ENCODE assay signal across 16 cellular contexts in genomic region chr11:932435-932834, GRCh38. TPM values are rescaled to one million over a fixed set of nuclear protein-coding genes. Genes with fewer than 3 reads are reported as not detected.
DNase-seq lines count a peak whose midpoint lies in the region; ATAC-seq, FAIRE-seq and TF ChIP-seq lines count a peak whose summit lies in the region.
"Had no signal": no experiment of that assay in that cellular context is flagged by ENCODE, and none has a peak within 500 bp of the region (broad histone marks: within the 10 kb centered on the region; RNA-seq: fewer than 3 reads in every experiment).

No MANE protein-coding gene starts in this region.

- no peaks in the 10 kb centered on the region for H3K36me3 Mint-ChIP-seq in chondrocyte (ENCODE audit: low read depth)
- peaks cover 36% of the 10 kb centered on the region for H3K36me3 Mint-ChIP-seq in Caco-2 (ENCODE audit: insufficient read depth, unreplicated experiment)

- H3K4me1 ChIP-seq in kidney (ENCODE audit: control insufficient read depth in 1 of 2, insufficient read depth in 1 of 2, low read depth in 1 of 2, low read length in 2 of 2) (peaks cover 57 to 58% of the 10 kb centered on the region in 2 donors), skeletal muscle tissue (ENCODE audit: control insufficient read depth in 3 of 3, insufficient read depth in 3 of 3, low read length in 3 of 3) (peaks cover 30 to 38% (median 33%) of the 10 kb centered on the region in 3 donors), Caco-2 (peaks cover 21% of the 10 kb centered on the region)
- H3K4me1 ChIP-seq: BE2C had no signal

- no peaks in the 10 kb centered on the region for H3K27me3 Mint-ChIP-seq in chondrocyte (ENCODE audit: low read depth)
- H3K27me3 Mint-ChIP-seq in Caco-2 (ENCODE audit: insufficient read depth, unreplicated experiment): no peaks in the 10 kb centered on the region
- H3K27me3 Mint-ChIP-seq: activated naive CD4-positive, alpha-beta T cell treated with anti-CD3 and anti-CD28 coated beads, Interleukin-2, amount 10 ng/mL, durations not matched to agents 7 days and 5 days had no signal

- peak; percentile 47 for DNase-seq in EH (ENCODE audit: low read depth)
- DNase-seq in chondrocyte (ENCODE audit: low spot score): no peak
- no peak for DNase-seq in kidney
- DNase-seq in NK-92 (lab: John Stamatoyannopoulos, UW; ENCODE audit: unreplicated experiment): no peak
- DNase-seq in NCI-H2029 treated with DMSO at 0.1 percent for 48 hours (lab: John Stamatoyannopoulos, UW): no peak
- DNase-seq in Caco-2: no peak
- DNase-seq: activated CD8-positive, alpha-beta memory T cell treated with anti-CD3 and anti-CD28 coated beads for 24 hours; activated naive CD4-positive, alpha-beta T cell treated with anti-CD3 and anti-CD28 coated beads, Interleukin-2, amount 10 ng/mL, durations not matched to agents 7 days and 5 days; BE2C; kidney glomerular epithelial cell; NCI-H774 had no signal

- H3K27me3 ChIP-seq in skeletal muscle tissue (ENCODE audit: control insufficient read depth in 3 of 3, insufficient read depth in 3 of 3, low read length in 3 of 3) (no peaks in the 10 kb centered on the region), Caco-2 (replicated peaks; ENCODE audit: control insufficient read depth, insufficient read depth, low read length) (no peaks in the 10 kb centered on the region)
- H3K27me3 ChIP-seq: BE2C, neutrophil had no signal

- no peaks in the 10 kb centered on the region for H3K9me3 ChIP-seq in kidney (ENCODE audit: control insufficient read depth in 1 of 2, low read length in 2 of 2)
- no peaks in the 10 kb centered on the region for H3K9me3 ChIP-seq in skeletal muscle tissue (ENCODE audit: control insufficient read depth in 3 of 3, low read length in 3 of 3)
- H3K9me3 ChIP-seq in Caco-2: no peaks in the 10 kb centered on the region
- H3K9me3 ChIP-seq: BE2C, neutrophil had no signal

- no peak for FAIRE-seq in kidney (lab: Jason Lieb, UNC)
- FAIRE-seq: frontal cortex, TTC549 had no signal

- H3K36me3 ChIP-seq in kidney (ENCODE audit: control insufficient read depth in 1 of 2, insufficient read depth in 2 of 2, low read length in 2 of 2) (no peaks in the 10 kb centered on the region), skeletal muscle tissue (ENCODE audit: control insufficient read depth in 3 of 3, insufficient read depth in 3 of 3, low read length in 3 of 3) (no peaks in the 10 kb centered on the region), Caco-2 (ENCODE audit: control insufficient read depth, insufficient read depth, low read length) (no peaks in the 10 kb centered on the region)
- H3K36me3 ChIP-seq: BE2C, neutrophil had no signal

- no peaks in the 10 kb centered on the region for H3K9me3 Mint-ChIP-seq in chondrocyte (ENCODE audit: low read depth)
- no peaks in the 10 kb centered on the region for H3K9me3 Mint-ChIP-seq in Caco-2 (ENCODE audit: unreplicated experiment)
- H3K9me3 Mint-ChIP-seq: activated naive CD4-positive, alpha-beta T cell treated with anti-CD3 and anti-CD28 coated beads, Interleukin-2, amount 10 ng/mL, durations not matched to agents 7 days and 5 days had no signal

- peak overlapping the region; percentile 64 to 80 for H3K27ac ChIP-seq in kidney (ENCODE audit: low read depth in 2 of 2, low read length in 2 of 2)
- H3K27ac ChIP-seq in skeletal muscle tissue (ENCODE audit: low read depth, low read length): peak overlapping the region; percentile 75
- H3K27ac ChIP-seq: neutrophil had no signal

- H3K4me3 ChIP-seq in kidney (ENCODE audit: low read length in 2 of 2) (peak overlapping the region in 1 of 2 donors; percentile 20), skeletal muscle tissue (ENCODE audit: low read length in 3 of 3) (no peak overlapping the region), Caco-2 (ENCODE audit: low read depth, low read length) (no peak overlapping the region)

- H3K9ac ChIP-seq in kidney (ENCODE audit: low read length in 2 of 2) (no peak overlapping the region), skeletal muscle tissue (ENCODE audit: low read depth in 1 of 3, low read length in 3 of 3) (no peak overlapping the region)

- BruUV-seq in Caco-2 (replicated peaks; lab: Mats Ljungman, UMichigan): no TSS peak

- H3K4me3 Mint-ChIP-seq in chondrocyte (ENCODE audit: unreplicated experiment) (peak overlapping the region; percentile 5), Caco-2 (ENCODE audit: unreplicated experiment) (no peak overlapping the region)
- H3K4me3 Mint-ChIP-seq: activated naive CD4-positive, alpha-beta T cell treated with anti-CD3 and anti-CD28 coated beads, Interleukin-2, amount 10 ng/mL, durations not matched to agents 7 days and 5 days had no signal

- no peak for ATAC-seq in HG03432 (IDR thresholded peaks at IDR 0.05; ENCODE audit: unreplicated experiment)

- CTCF ChIA-PET in Caco-2 (lab: Charles Lee): no interaction called here

- POLR2A ChIA-PET in Caco-2 (lab: Charles Lee): no interaction called here

- H3K4me1 Mint-ChIP-seq in chondrocyte (ENCODE audit: low read depth) (peaks cover 44% of the 10 kb centered on the region), Caco-2 (ENCODE audit: low read depth, unreplicated experiment) (peaks cover 12% of the 10 kb centered on the region)

- intact Hi-C loops in kidney (cut with DNase I) (no loop called here), Caco-2 (cut with micrococcal nuclease; ENCODE audit: unreplicated experiment) (no loop called here)

- TF ChIP-seq CTCF in chondrocyte (IDR thresholded peaks at IDR 0.05): no peak
- no peak for TF ChIP-seq CTCF in kidney (IDR thresholded peaks at IDR 0.05; ENCODE audit: borderline replicate concordance, extremely low read depth, insufficient read depth)
- TF ChIP-seq CTCF in Caco-2 (IDR thresholded peaks at IDR 0.05; ENCODE audit: insufficient read depth in 1 of 2, low read depth in 1 of 2, low read length in 1 of 2, severe bottlenecking in 1 of 2, unreplicated experiment in 1 of 2): no peak

- H3K27ac Mint-ChIP-seq in chondrocyte (ENCODE audit: unreplicated experiment) (peak overlapping the region; percentile 88), Caco-2 (ENCODE audit: unreplicated experiment) (no peak overlapping the region)
- H3K27ac Mint-ChIP-seq: activated naive CD4-positive, alpha-beta T cell treated with anti-CD3 and anti-CD28 coated beads, Interleukin-2, amount 10 ng/mL, durations not matched to agents 7 days and 5 days had no signal

RNA-seq across cellular contexts. Expression of gene AP2A2, which starts 6.8 kb away (rescaled TPM):
- total RNA-seq in chondrocyte (62.0 to 72.0 TPM (median 69.7 TPM) in 3 replicates), kidney (144 TPM), skeletal muscle tissue (17.7 TPM), Caco-2 (2022) (122 and 130 TPM in 2 replicates)
- polyA plus RNA-seq in kidney (ENCODE audit: insufficient read depth, low read depth, low replicate concordance): 76.5 TPM

RNA-seq across cellular contexts. Expression of gene CHID1, which starts 21.8 kb away (rescaled TPM):
- total RNA-seq in chondrocyte (87.6 to 115 TPM (median 90.3 TPM) in 3 replicates), kidney (82.2 TPM), skeletal muscle tissue (26.1 TPM), Caco-2 (2022) (166 and 180 TPM in 2 replicates)
- polyA plus RNA-seq in kidney (ENCODE audit: insufficient read depth, low read depth, low replicate concordance): 128 TPM
